ENCODE assay signal across 8 cellular contexts in the genomic region with DNA sequence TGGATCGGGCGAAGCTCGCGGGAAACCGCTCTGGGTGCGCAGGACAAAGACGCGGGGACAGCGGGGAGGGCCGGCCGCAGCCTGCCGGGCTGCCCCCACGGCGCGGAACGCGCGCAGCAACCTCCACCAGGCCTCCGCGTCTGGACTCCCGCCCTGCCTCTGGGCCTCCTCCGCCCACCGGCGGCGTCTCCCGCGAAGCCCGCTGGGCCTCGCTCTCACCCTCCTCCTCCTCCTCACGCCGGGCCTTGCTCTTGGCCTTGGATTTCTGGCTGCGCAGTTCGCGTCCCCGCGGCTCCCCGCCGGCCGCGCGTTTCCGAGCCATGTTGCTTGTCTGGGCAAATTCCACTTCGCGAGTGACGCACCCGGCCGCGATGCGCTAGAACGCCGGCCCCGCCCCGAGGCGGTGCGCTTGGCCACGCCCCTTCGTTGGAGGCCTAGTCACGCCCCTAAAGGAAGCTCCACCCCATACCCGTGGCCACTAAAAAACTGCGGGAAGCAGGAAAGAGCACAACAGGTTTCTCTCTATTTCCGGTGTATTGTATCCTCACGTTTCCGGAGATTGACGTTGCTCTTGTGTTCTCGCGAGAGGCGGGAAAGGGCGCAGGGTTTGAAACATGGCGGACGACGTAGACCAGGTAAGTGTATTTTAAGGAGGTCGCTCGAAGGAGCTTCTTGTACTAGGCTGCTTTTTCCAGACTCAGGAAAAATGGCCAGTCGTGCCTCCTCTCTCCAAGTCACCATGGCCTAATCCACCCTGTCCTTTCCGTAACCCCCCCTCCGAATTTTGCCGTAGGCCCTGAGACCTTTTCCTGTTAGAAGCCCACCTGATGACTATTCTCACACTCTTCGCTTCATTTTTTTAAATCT.
DNase-seq lines count a peak whose midpoint lies in the region; ATAC-seq lines count a peak whose summit lies in the region.

A gene (plus strand): TSS at position 571 of the 867 bp plus-strand sequence. CDS start 44 bp downstream, at position 615.
A gene (minus strand): TSS at position 355 of the 867 bp plus-strand sequence. CDS start 33 bp downstream, at position 322.

- ATAC-seq in GM19372 (IDR thresholded peaks at IDR 0.05; ENCODE audit: low read depth, unreplicated experiment) (peak; percentile 86), HG03558 (IDR thresholded peaks at IDR 0.05; ENCODE audit: extremely low read depth, unreplicated experiment) (peak; percentile 92)

- DNase-seq in C1 segment of cervical spinal cord (lab: John Stamatoyannopoulos, UW): peak; percentile 76 to 99 (median 94)
- DNase-seq in NCI-H748 treated with DMSO at 0.1 percent for 48 hours (lab: John Stamatoyannopoulos, UW): peak; percentile 91
- DNase-seq in activated CD4-positive, alpha-beta T cell treated with anti-CD3 and anti-CD28 coated beads, Interleukin-2, amount 50 U/mL, for 24 hours (ENCODE audit: low read depth in 1 of 2, low spot score in 1 of 2): peak; percentile 95 to 96
- peak; percentile 100 for DNase-seq in dedifferentiated amniotic fluid mesenchymal stem cell (ENCODE audit: extremely low spot score)
- DNase-seq in left kidney (ENCODE audit: low read depth, low spot score): peak; percentile 99
- DNase-seq in stimulated activated CD4-positive, alpha-beta T cell treated with anti-CD3 and anti-CD28 coated beads, Interleukin-2, amount 100 ng/mL, for 24 hours: peak; percentile 97

Comparison
In these comparisons a context has a peak if more than half of its experiments do, and no peak if none do; other contexts are left out.
1. Peak in every context shown above with its lines: DNase-seq and ATAC-seq.